ENCODE assay signal across 8 cellular contexts in genomic region chr17:16217002-16217635, GRCh38.
A peak's percentile ranks its signal among the peaks of the same experiment; 100 is the strongest.
DNase-seq lines count a peak whose midpoint lies in the region; ATAC-seq lines count a peak whose summit lies in the region.

TSS of gene PIGL (plus strand) at chr17:16217210. CDS start at chr17:16217227, 17 bp downstream.

- DNase-seq in AG08395 (ENCODE audit: low spot score) (peak; percentile 91), HuH-7 (ENCODE audit: low spot score) (peak; percentile 74), OCI-M1 (lab: John Stamatoyannopoulos, UW) (peak; percentile 94), activated T-cell treated with anti-CD3 and anti-CD28 coated beads for 1 hour (ENCODE audit: low read depth) (peak; percentile 79), epidermal melanocyte (ENCODE audit: insufficient read length, low spot score) (peak; percentile 71), midbrain (lab: John Stamatoyannopoulos, UW) (peak; percentile 92)
- DNase-seq in stimulated activated CD8-positive, alpha-beta memory T cell treated with anti-CD3 and anti-CD28 coated beads, Interleukin-15, amount 100 ng/mL, for 4 hours (ENCODE audit: low read depth in 2 of 2): peak; percentile 74 to 82

- ATAC-seq in GM19023 (IDR thresholded peaks at IDR 0.05; ENCODE audit: unreplicated experiment): peak; percentile 32

Comparison
In these comparisons a context has a peak if more than half of its experiments do, and no peak if none do; other contexts are left out.
1. Peak in every context shown above with its lines: DNase-seq and ATAC-seq.